In genomic region chr17:72602517-72603345, GRCh38 we compare ENCODE assay signal across 9 cellular contexts.
DNase-seq lines count a peak whose midpoint lies in the region; ATAC-seq and TF ChIP-seq lines count a peak whose summit lies in the region.
"Had no signal": no experiment of that assay in that cellular context is flagged by ENCODE, and none has a peak within 500 bp of the region (broad histone marks: within the 10 kb centered on the region; RNA-seq: fewer than 3 reads in every experiment).

No MANE protein-coding gene starts in this region.

- peak overlapping the region; percentile 29 for H3K4me2 ChIP-seq in Karpas-422 (ENCODE audit: low read depth, low read length, poor library complexity, severe bottlenecking)

- peaks cover 22% of the 10 kb centered on the region for H3K4me1 ChIP-seq in Karpas-422 (ENCODE audit: low read length)

- no peak overlapping the region for H3K27ac ChIP-seq in Karpas-422 (ENCODE audit: low read length)

- H3K36me3 Mint-ChIP-seq in progenitor cell of endocrine pancreas (ENCODE audit: insufficient read depth): peaks cover 3% of the 10 kb centered on the region
- H3K36me3 Mint-ChIP-seq in natural killer cell: no peaks in the 10 kb centered on the region

- H3K36me3 ChIP-seq in Karpas-422 (ENCODE audit: insufficient read depth, low read length): no peaks in the 10 kb centered on the region

- ATAC-seq in GM18867 (IDR thresholded peaks at IDR 0.05; ENCODE audit: unreplicated experiment) (peak; percentile 60), HG03175 (IDR thresholded peaks at IDR 0.05; ENCODE audit: unreplicated experiment) (no peak), natural killer cell (no peak)

- peak; percentile 69 for DNase-seq in Karpas-422
- peak; percentile 68 to 92 for DNase-seq in cardiac fibroblast (ENCODE audit: low read depth in 2 of 2)
- no peak for DNase-seq in progenitor cell of endocrine pancreas (ENCODE audit: low spot score, unreplicated experiment)
- DNase-seq in natural killer cell: no peak
- DNase-seq in NCI-H82 (lab: John Stamatoyannopoulos, UW): no peak
- no peak for DNase-seq in NCI-H82 treated with DMSO at 0.1 percent for 48 hours (lab: John Stamatoyannopoulos, UW; ENCODE audit: unreplicated experiment)
- DNase-seq: glutamatergic neuron had no signal

- H3K9me3 ChIP-seq in Karpas-422 (ENCODE audit: low read length): peaks cover 2% of the 10 kb centered on the region; the same call in 1 of the 2 replicates

- H4K20me1 ChIP-seq in Karpas-422 (ENCODE audit: insufficient read depth, low read depth, low read length): no peaks in the 10 kb centered on the region

- H3K4me1 Mint-ChIP-seq in progenitor cell of endocrine pancreas (ENCODE audit: low read depth) (peaks cover 36% of the 10 kb centered on the region), natural killer cell (no peaks in the 10 kb centered on the region)

- no peak overlapping the region for H3K9ac ChIP-seq in Karpas-422 (ENCODE audit: low read length)

- H3K9me2 ChIP-seq in Karpas-422 (replicated peaks; ENCODE audit: insufficient read depth, low read length): no peaks in the 10 kb centered on the region

- intact Hi-C loops in natural killer cell (cut with micrococcal nuclease): no loop called here

- H3K27me3 ChIP-seq in Karpas-422 (ENCODE audit: low read length): no peaks in the 10 kb centered on the region

- peaks cover 4% of the 10 kb centered on the region for H3K9me3 Mint-ChIP-seq in progenitor cell of endocrine pancreas (ENCODE audit: low read depth)
- H3K9me3 Mint-ChIP-seq in natural killer cell: peaks cover 0 to 5% of the 10 kb centered on the region in 2 donors

- peak; percentile 56 for TF ChIP-seq CTCF in cardiac fibroblast (IDR thresholded peaks at IDR 0.05; ENCODE audit: low read depth, low read length)
- TF ChIP-seq CTCF in progenitor cell of endocrine pancreas (IDR thresholded peaks at IDR 0.05; ENCODE audit: unreplicated experiment): peak; percentile 39
- no peak for TF ChIP-seq CTCF in natural killer cell (IDR thresholded peaks at IDR 0.05)

- H3K4me3 Mint-ChIP-seq in progenitor cell of endocrine pancreas (ENCODE audit: low read depth): no peak overlapping the region
- H3K4me3 Mint-ChIP-seq in natural killer cell: no peak overlapping the region

- H3K27me3 Mint-ChIP-seq in progenitor cell of endocrine pancreas (no peaks in the 10 kb centered on the region), natural killer cell (ENCODE audit: low read depth in 2 of 2) (peaks cover 20 to 24% of the 10 kb centered on the region in 2 donors)

- H2AFZ ChIP-seq in Karpas-422 (ENCODE audit: low read length): no peak overlapping the region

- H3K27ac Mint-ChIP-seq in progenitor cell of endocrine pancreas (peak overlapping the region; percentile 41), natural killer cell (no peak overlapping the region)

- no peak overlapping the region for H3K4me3 ChIP-seq in Karpas-422 (ENCODE audit: low read length)
- no peak overlapping the region for H3K4me3 ChIP-seq in cardiac fibroblast (replicated peaks in 1 of 2; ENCODE audit: low read depth in 2 of 2, low read length in 2 of 2)

- no peaks in the 10 kb centered on the region for H3K79me2 ChIP-seq in Karpas-422 (ENCODE audit: low read length)

Comparison
In these comparisons a context has a peak if more than half of its experiments do, and no peak if none do; other contexts are left out.
1. DNase-seq: peak in Karpas-422 (single experiment) and cardiac fibroblast (2 of 2); none in progenitor cell of endocrine pancreas (single experiment), natural killer cell (single experiment), NCI-H82 (single experiment) and NCI-H82 treated with DMSO at 0.1 percent for 48 hours (single experiment).